8 cellular contexts compared by ENCODE assay signal in the genomic region with DNA sequence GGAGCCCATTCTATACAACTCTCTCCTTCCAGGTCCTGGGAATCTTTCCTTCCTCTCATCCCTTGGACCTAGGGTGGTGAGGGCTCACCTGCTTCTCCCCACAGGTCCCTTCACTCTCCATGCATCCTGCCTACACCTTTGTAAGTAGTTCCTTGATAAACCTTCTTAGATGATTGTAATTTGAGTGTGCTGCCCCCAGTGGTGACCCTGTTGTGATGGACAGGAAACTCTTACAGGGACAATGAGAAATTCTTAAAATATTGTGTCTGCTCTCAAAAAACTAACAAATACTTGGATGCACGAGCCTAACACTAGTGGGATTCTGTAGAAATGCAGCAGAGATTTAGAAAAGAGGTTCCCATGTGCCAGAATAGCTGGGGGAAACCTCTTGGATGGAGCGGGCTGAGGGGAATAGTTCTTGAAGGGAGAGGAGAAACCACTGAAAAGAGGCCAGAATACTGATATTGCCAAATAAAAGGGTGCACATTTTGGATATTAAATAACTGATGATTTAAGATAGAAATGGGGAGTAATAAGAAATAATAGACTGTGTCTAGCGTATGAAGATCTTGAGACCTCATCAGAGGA. TPM values are rescaled to one million over a fixed set of nuclear protein-coding genes. Genes with fewer than 3 reads are reported as not detected.
A peak's percentile ranks its signal among the peaks of the same experiment; 100 is the strongest.
DNase-seq lines count a peak whose midpoint lies in the region; ATAC-seq and FAIRE-seq lines count a peak whose summit lies in the region.

No MANE protein-coding gene starts in this region.

- CTCF ChIA-PET in activated naive CD4-positive, alpha-beta T cell treated with anti-CD3 and anti-CD28 coated beads for 36 hours (lab: Charles Lee): interaction anchor here (0.8 to 3.3 kb wide), 8 partner anchors 10 to 518 kb away, joined by 3 to 11 read pairs (median 4); no protein-coding TSS in a partner anchor

- no peaks in the 10 kb centered on the region for H3K27me3 Mint-ChIP-seq in IgD-negative memory B cell
- no peaks in the 10 kb centered on the region for H3K27me3 Mint-ChIP-seq in activated naive CD4-positive, alpha-beta T cell treated with anti-CD3 and anti-CD28 coated beads for 36 hours (ENCODE audit: low read depth)
- peaks cover 0 to 2% (median 0%) of the 10 kb centered on the region in 5 donors for H3K27me3 Mint-ChIP-seq in naive thymus-derived CD8-positive, alpha-beta T cell

- no peak for DNase-seq in GM18507 (ENCODE audit: extremely low spot score, insufficient read length, low read depth)
- DNase-seq in activated naive CD4-positive, alpha-beta T cell treated with anti-CD3 and anti-CD28 coated beads for 36 hours: peak; percentile 30
- DNase-seq in naive thymus-derived CD8-positive, alpha-beta T cell: peak in 4 of 10 donors; percentile 11 to 34 (median 26)
- DNase-seq in SHP77 treated with DMSO at 0.1 percent for 48 hours (lab: John Stamatoyannopoulos, UW): no peak
- DNase-seq in GM19239 (ENCODE audit: insufficient read length, low spot score): no peak
- DNase-seq in DMS153 treated with DMSO at 0.1 percent for 48 hours (lab: John Stamatoyannopoulos, UW; ENCODE audit: unreplicated experiment): no peak

- H3K9me3 Mint-ChIP-seq in IgD-negative memory B cell: no peaks in the 10 kb centered on the region
- H3K9me3 Mint-ChIP-seq in activated naive CD4-positive, alpha-beta T cell treated with anti-CD3 and anti-CD28 coated beads for 36 hours: no peaks in the 10 kb centered on the region
- H3K9me3 Mint-ChIP-seq in naive thymus-derived CD8-positive, alpha-beta T cell: no peaks in the 10 kb centered on the region

- peak; percentile 44 to 49 for ATAC-seq in naive thymus-derived CD8-positive, alpha-beta T cell
- ATAC-seq in GM18858 (IDR thresholded peaks at IDR 0.05; ENCODE audit: unreplicated experiment): no peak

- FAIRE-seq in GM18507 (lab: Jason Lieb, UNC) (peak; percentile 54), GM19239 (lab: Jason Lieb, UNC) (no peak)

- no peak overlapping the region for H3K4me3 Mint-ChIP-seq in IgD-negative memory B cell
- H3K4me3 Mint-ChIP-seq in activated naive CD4-positive, alpha-beta T cell treated with anti-CD3 and anti-CD28 coated beads for 36 hours: no peak overlapping the region
- no peak overlapping the region for H3K4me3 Mint-ChIP-seq in naive thymus-derived CD8-positive, alpha-beta T cell

- H3K27ac Mint-ChIP-seq in IgD-negative memory B cell: peak overlapping the region in 2 of 3 donors; percentile 1 to 2
- H3K27ac Mint-ChIP-seq in activated naive CD4-positive, alpha-beta T cell treated with anti-CD3 and anti-CD28 coated beads for 36 hours: no peak overlapping the region
- H3K27ac Mint-ChIP-seq in naive thymus-derived CD8-positive, alpha-beta T cell: no peak overlapping the region

- peaks cover 5% of the 10 kb centered on the region for H3K36me3 Mint-ChIP-seq in IgD-negative memory B cell
- H3K36me3 Mint-ChIP-seq in activated naive CD4-positive, alpha-beta T cell treated with anti-CD3 and anti-CD28 coated beads for 36 hours (ENCODE audit: low read depth): peaks cover 14% of the 10 kb centered on the region
- H3K36me3 Mint-ChIP-seq in naive thymus-derived CD8-positive, alpha-beta T cell: peaks cover 0 to 5% (median 0%) of the 10 kb centered on the region in 3 donors

- peaks cover 0 to 3% (median 2%) of the 10 kb centered on the region in 3 donors for H3K4me1 Mint-ChIP-seq in IgD-negative memory B cell
- H3K4me1 Mint-ChIP-seq in activated naive CD4-positive, alpha-beta T cell treated with anti-CD3 and anti-CD28 coated beads for 36 hours (ENCODE audit: low read depth): peaks cover 2% of the 10 kb centered on the region
- peaks cover 4 to 11% (median 8%) of the 10 kb centered on the region in 4 donors for H3K4me1 Mint-ChIP-seq in naive thymus-derived CD8-positive, alpha-beta T cell

- intact Hi-C loops in activated naive CD4-positive, alpha-beta T cell treated with anti-CD3 and anti-CD28 coated beads for 36 hours (cut with micrococcal nuclease): loop anchor here (10.0 kb wide), 1 partner anchor 635 kb away; the partner anchor contains the start of gene RBM33

- POLR2A ChIA-PET in naive thymus-derived CD8-positive, alpha-beta T cell (lab: Charles Lee): interaction anchor here (1.1 kb wide), 1 partner anchor 289 kb away, joined by 3 read pairs; no protein-coding TSS in a partner anchor

RNA-seq across cellular contexts. Expression of gene PAXIP1, which starts 6.7 kb away (rescaled TPM):
- polyA plus RNA-seq in IgD-negative memory B cell: 2.9 TPM
- total RNA-seq in activated naive CD4-positive, alpha-beta T cell treated with anti-CD3 and anti-CD28 coated beads for 36 hours: 10 to 100 TPM; 16.9 to 18.0 TPM
- 10 to 100 TPM; 13.2 to 13.9 TPM for total RNA-seq in naive thymus-derived CD8-positive, alpha-beta T cell
- 1 to 10 TPM in 2 of 3 donors, under 1 TPM in 1; 0.62 to 2.3 (median 1.6) TPM for polyA plus RNA-seq in naive thymus-derived CD8-positive, alpha-beta T cell

Comparison
In these comparisons a context has a peak if more than half of its experiments do, and no peak if none do; other contexts are left out.
1. H3K27ac Mint-ChIP-seq: peak in IgD-negative memory B cell (2 of 3); none in activated naive CD4-positive, alpha-beta T cell treated with anti-CD3 and anti-CD28 coated beads for 36 hours (single experiment) and naive thymus-derived CD8-positive, alpha-beta T cell (0 of 10).